In the genomic region with DNA sequence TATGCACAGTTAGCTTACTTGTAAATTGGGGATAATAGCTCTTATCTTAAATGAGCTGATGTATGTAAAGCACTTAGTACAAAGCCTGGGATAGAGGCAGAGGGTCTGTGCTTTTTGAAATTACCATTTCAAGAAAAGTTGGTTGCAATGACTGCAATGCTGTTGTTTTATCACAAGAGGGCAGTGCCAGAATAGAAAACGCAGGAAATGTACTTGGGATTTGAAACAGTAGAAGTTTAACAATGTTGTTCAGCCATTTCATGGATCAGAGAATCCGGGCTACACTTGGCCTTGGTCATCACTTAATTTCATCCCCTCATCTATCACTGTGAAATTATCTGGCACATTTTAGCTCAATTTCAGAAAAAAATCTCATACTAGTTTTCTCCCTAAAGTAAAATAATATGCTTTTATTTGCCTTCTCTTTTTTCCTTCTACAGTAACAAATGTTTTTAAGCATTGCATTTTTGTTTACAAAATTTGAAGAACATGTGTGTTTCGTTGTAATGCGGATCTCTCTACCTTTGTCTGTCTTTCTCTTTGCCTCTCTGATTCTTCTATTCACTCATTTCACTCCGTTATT, we compare ENCODE assay signal across 8 cellular contexts.
DNase-seq lines count a peak whose midpoint lies in the region; ATAC-seq and TF ChIP-seq lines count a peak whose summit lies in the region.

No MANE protein-coding gene starts in this region.

- peaks cover 14% of the 10 kb centered on the region for H3K9me3 ChIP-seq in DND-41 (ENCODE audit: insufficient read depth, low read length, severe bottlenecking)
- H3K9me3 ChIP-seq in Loucy (ENCODE audit: insufficient read depth, low read depth, low read length), result no peaks in the 10 kb centered on the region; the same call in 1 of the 2 replicates
- no peaks in the 10 kb centered on the region for H3K9me3 ChIP-seq in neural cell (ENCODE audit: low read length)

- H3K79me2 ChIP-seq in DND-41 (ENCODE audit: insufficient read depth, low read length) (no peaks in the 10 kb centered on the region), Loucy (ENCODE audit: insufficient read depth, low read length) (no peaks in the 10 kb centered on the region), neural cell (replicated peaks; ENCODE audit: insufficient read depth, low read length) (no peaks in the 10 kb centered on the region)

- H3K9ac ChIP-seq in DND-41 (ENCODE audit: low read depth, low read length) (no peak overlapping the region), Loucy (ENCODE audit: low read depth, low read length, poor library complexity, severe bottlenecking) (no peak overlapping the region), neural cell (ENCODE audit: low read length) (no peak overlapping the region)

- CTCF ChIA-PET in RWPE1 (lab: Yijun Ruan, JAX), result interaction anchor here (0.6 to 4.7 kb wide), 12 partner anchors 19 to 594 kb away, joined by 3 to 43 read pairs (median 3); no protein-coding TSS in a partner anchor

- H3F3A ChIP-seq in Loucy (ENCODE audit: low read depth), result no peaks in the 10 kb centered on the region
- no peaks in the 10 kb centered on the region for H3F3A ChIP-seq in neural cell (ENCODE audit: insufficient read depth, low read length, poor library complexity, severe bottlenecking)

- POLR2A ChIA-PET in RWPE1 (lab: Yijun Ruan, JAX; ENCODE audit: low non-redundant PET), result no interaction called here

- H3K27ac ChIP-seq in DND-41 (ENCODE audit: low read length) (no peak overlapping the region), RWPE1 (no peak overlapping the region), neural cell (ENCODE audit: low read length) (no peak overlapping the region)

- no peak for TF ChIP-seq EP300 in neural cell (conservative IDR thresholded peaks at IDR 0.05; ENCODE audit: poor library complexity, severe bottlenecking)

- H4K20me1 ChIP-seq in DND-41 (ENCODE audit: insufficient read depth, low read length) (no peaks in the 10 kb centered on the region), Loucy (ENCODE audit: insufficient read depth, low read length, poor library complexity, severe bottlenecking) (no peaks in the 10 kb centered on the region), neural cell (ENCODE audit: insufficient read depth) (no peaks in the 10 kb centered on the region)

- H3K4me2 ChIP-seq in DND-41 (ENCODE audit: insufficient read depth, low read length) (no peak overlapping the region), Loucy (ENCODE audit: low read depth, low read length, poor library complexity, severe bottlenecking) (no peak overlapping the region), neural cell (ENCODE audit: low read length) (no peak overlapping the region)

- H3K4me3 ChIP-seq in DND-41 (ENCODE audit: low read depth in 1 of 2, low read length in 2 of 2) (no peak overlapping the region), Loucy (ENCODE audit: low read length, poor library complexity, severe bottlenecking) (no peak overlapping the region), neural cell (ENCODE audit: low read length) (no peak overlapping the region)

- ATAC-seq in DND-41 (ENCODE audit: insufficient read depth, low read depth) (peak; percentile 67), esophagus mucosa (peak; percentile 49), GM21737 (IDR thresholded peaks at IDR 0.05; ENCODE audit: unreplicated experiment) (no peak)
- ATAC-seq in stimulated activated naive CD8-positive, alpha-beta T cell treated with anti-CD3 and anti-CD28 coated beads, Interleukin-15, Interleukin-2, amounts not matched to agents 100 U/mL and 50 U/mL, for 24 hours, result no peak

- DNase-seq in DND-41 (peak; percentile 14), RWPE1 (ENCODE audit: low spot score) (peak; percentile 48)
- DNase-seq in stimulated activated naive CD8-positive, alpha-beta T cell treated with anti-CD3 and anti-CD28 coated beads, Interleukin-15, Interleukin-2, amounts not matched to agents 100 U/mL and 50 U/mL, for 24 hours, result no peak
- DNase-seq in activated naive CD4-positive, alpha-beta T cell (lab: John Stamatoyannopoulos, UW), result no peak

- TF ChIP-seq CTCF in DND-41 (IDR thresholded peaks at IDR 0.05; ENCODE audit: borderline replicate concordance, extremely low read depth, low read length, poor library complexity, severe bottlenecking) (peak; percentile 93), Loucy (conservative IDR thresholded peaks at IDR 0.05; ENCODE audit: low read length) (peak; percentile 95), RWPE1 (conservative IDR thresholded peaks at IDR 0.05; ENCODE audit: low read depth) (peak; percentile 91), neural cell (IDR thresholded peaks at IDR 0.05; ENCODE audit: poor library complexity, severe bottlenecking) (peak; percentile 95)

- H2AFZ ChIP-seq in DND-41 (ENCODE audit: low read depth, low read length) (no peak overlapping the region), Loucy (ENCODE audit: low read length) (peak overlapping the region; percentile 74), neural cell (ENCODE audit: low read depth, low read length) (no peak overlapping the region)

- H3K36me3 ChIP-seq in DND-41 (ENCODE audit: insufficient read depth, low read length) (no peaks in the 10 kb centered on the region), Loucy (ENCODE audit: insufficient read depth, low read length) (no peaks in the 10 kb centered on the region), neural cell (ENCODE audit: insufficient read depth, low read length) (no peaks in the 10 kb centered on the region)

- peak; percentile 96 for TF ChIP-seq RAD21 in neural cell (conservative IDR thresholded peaks at IDR 0.05)

- H3K27me3 ChIP-seq in DND-41 (ENCODE audit: insufficient read depth, low read length, poor library complexity) (peaks cover 4% of the 10 kb centered on the region), Loucy (ENCODE audit: insufficient read depth, low read length, poor library complexity, severe bottlenecking) (no peaks in the 10 kb centered on the region), neural cell (ENCODE audit: insufficient read depth, low read depth, low read length) (no peaks in the 10 kb centered on the region)

- H3K4me1 ChIP-seq in DND-41 (ENCODE audit: insufficient read depth, low read length) (no peaks in the 10 kb centered on the region), Loucy (ENCODE audit: insufficient read depth, low read length, poor library complexity, severe bottlenecking) (no peaks in the 10 kb centered on the region)

- no peaks in the 10 kb centered on the region for H3K9me2 ChIP-seq in Loucy (replicated peaks; ENCODE audit: low read depth, low read length)
- no peaks in the 10 kb centered on the region for H3K9me2 ChIP-seq in neural cell (ENCODE audit: insufficient read depth, low read length)

TF ChIP-seq in neural cell, 6 proteins besides CTCF, POLR2A, EP300 and RAD21:
- TF ChIP-seq, protein P1, sequence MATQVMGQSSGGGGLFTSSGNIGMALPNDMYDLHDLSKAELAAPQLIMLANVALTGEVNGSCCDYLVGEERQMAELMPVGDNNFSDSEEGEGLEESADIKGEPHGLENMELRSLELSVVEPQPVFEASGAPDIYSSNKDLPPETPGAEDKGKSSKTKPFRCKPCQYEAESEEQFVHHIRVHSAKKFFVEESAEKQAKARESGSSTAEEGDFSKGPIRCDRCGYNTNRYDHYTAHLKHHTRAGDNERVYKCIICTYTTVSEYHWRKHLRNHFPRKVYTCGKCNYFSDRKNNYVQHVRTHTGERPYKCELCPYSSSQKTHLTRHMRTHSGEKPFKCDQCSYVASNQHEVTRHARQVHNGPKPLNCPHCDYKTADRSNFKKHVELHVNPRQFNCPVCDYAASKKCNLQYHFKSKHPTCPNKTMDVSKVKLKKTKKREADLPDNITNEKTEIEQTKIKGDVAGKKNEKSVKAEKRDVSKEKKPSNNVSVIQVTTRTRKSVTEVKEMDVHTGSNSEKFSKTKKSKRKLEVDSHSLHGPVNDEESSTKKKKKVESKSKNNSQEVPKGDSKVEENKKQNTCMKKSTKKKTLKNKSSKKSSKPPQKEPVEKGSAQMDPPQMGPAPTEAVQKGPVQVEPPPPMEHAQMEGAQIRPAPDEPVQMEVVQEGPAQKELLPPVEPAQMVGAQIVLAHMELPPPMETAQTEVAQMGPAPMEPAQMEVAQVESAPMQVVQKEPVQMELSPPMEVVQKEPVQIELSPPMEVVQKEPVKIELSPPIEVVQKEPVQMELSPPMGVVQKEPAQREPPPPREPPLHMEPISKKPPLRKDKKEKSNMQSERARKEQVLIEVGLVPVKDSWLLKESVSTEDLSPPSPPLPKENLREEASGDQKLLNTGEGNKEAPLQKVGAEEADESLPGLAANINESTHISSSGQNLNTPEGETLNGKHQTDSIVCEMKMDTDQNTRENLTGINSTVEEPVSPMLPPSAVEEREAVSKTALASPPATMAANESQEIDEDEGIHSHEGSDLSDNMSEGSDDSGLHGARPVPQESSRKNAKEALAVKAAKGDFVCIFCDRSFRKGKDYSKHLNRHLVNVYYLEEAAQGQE (IDR thresholded peaks at IDR 0.05; ENCODE audit: borderline replicate concordance), result no peak
- peak; percentile 96 for TF ChIP-seq SMC3 (conservative IDR thresholded peaks at IDR 0.05; ENCODE audit: poor library complexity)
- TF ChIP-seq MXI1 (conservative IDR thresholded peaks at IDR 0.05; ENCODE audit: poor library complexity, severe bottlenecking), result no peak

Comparison
In these comparisons a context has a peak if more than half of its experiments do, and no peak if none do; other contexts are left out.
1. ATAC-seq: peak in DND-41 (single experiment) and esophagus mucosa (single experiment); none in stimulated activated naive CD8-positive, alpha-beta T cell treated with anti-CD3 and anti-CD28 coated beads, Interleukin-15, Interleukin-2, amounts not matched to agents 100 U/mL and 50 U/mL, for 24 hours (single experiment) and GM21737 (single experiment).
2. DNase-seq: peak in DND-41 (single experiment) and RWPE1 (single experiment); none in stimulated activated naive CD8-positive, alpha-beta T cell treated with anti-CD3 and anti-CD28 coated beads, Interleukin-15, Interleukin-2, amounts not matched to agents 100 U/mL and 50 U/mL, for 24 hours (single experiment) and activated naive CD4-positive, alpha-beta T cell (0 of 4).
3. Peak in every context shown above with its lines, with median percentiles within 50 percentile points of each other: CTCF ChIP-seq.